Comparison of ENCODE assay signal across 8 cellular contexts in the genomic region with DNA sequence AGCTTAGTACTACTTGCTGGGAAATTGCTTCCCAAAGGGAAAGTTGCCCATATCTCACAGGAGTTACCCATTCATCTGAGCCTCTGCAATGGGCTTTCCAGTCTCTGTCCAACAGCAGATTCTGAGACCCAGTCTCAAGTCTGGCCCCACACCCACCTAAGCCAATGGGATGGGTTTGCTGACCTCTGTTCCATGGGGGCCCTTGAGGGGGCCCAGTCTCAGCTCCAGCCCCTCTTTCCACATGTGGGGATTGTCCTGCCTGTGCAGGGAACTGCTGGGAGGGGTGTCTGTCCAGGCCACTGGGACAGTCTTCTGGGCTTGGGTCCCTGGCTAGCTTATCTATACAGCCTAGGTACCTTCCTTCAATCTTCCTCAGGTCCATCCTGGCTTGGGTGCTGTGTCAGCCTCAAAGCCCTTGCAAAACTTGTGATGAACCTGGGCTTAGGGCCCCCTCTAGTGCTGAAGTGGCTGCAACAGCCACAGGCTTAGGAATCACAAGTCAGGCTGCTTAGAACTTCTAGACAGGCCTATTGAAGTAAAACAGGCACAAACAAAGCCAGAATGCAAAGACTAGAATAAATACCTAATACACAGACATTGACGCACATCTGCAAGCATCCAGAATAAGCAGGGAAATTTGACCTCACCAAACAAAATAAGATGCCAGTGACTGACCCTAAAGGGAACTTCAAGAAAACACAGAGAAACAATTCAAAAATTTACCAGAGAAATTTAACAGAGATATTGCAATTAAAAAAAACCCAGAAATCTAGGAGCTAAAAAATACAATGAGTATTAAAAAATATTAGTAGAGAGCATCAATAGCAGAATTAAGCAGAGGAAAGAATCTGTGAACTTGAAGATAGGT.
A peak's percentile ranks its signal among the peaks of the same experiment; 100 is the strongest.
DNase-seq lines count a peak whose midpoint lies in the region; ATAC-seq and TF ChIP-seq lines count a peak whose summit lies in the region.

No MANE protein-coding gene starts in this region.

- ATAC-seq in HG02571 (IDR thresholded peaks at IDR 0.05; ENCODE audit: unreplicated experiment) = peak; percentile 91

- H3K4me3 ChIP-seq in NB4 (ENCODE audit: low read depth, low read length) = no peak overlapping the region

- TF ChIP-seq POLR2A in NB4 (IDR thresholded peaks at IDR 0.05; ENCODE audit: extremely low read depth, insufficient read length) = no peak

- peak; percentile 93 for TF ChIP-seq CTCF in NB4 (IDR thresholded peaks at IDR 0.05; ENCODE audit: low read depth, low read length)

- DNase-seq in NCI-H2081 (lab: John Stamatoyannopoulos, UW) = peak; percentile 53 to 57
- no peak for DNase-seq in NCI-H2081 treated with DMSO at 0.1 percent for 48 hours (lab: John Stamatoyannopoulos, UW)
- peak; percentile 83 for DNase-seq in NB4 (ENCODE audit: low read depth)
- peak in 4 of 5 experiments; percentile 13 to 72 (median 26) for DNase-seq in T-helper 2 cell
- DNase-seq in astrocyte of the hippocampus (ENCODE audit: low read depth, low spot score) = peak; percentile 85
- DNase-seq in iPS-NIHi11 (ENCODE audit: low spot score) = peak; percentile 80
- peak in 3 of 4 experiments; percentile 16 to 28 (median 21) for DNase-seq in stimulated activated CD4-positive, alpha-beta T cell treated with anti-CD3 and anti-CD28 coated beads, Interleukin-1b, Interleukin-23, amount 100 ng/mL, for 24 hours (ENCODE audit: low read depth in 4 of 4, low spot score in 1 of 4)
